17 cellular contexts compared by ENCODE assay signal in the genomic region with DNA sequence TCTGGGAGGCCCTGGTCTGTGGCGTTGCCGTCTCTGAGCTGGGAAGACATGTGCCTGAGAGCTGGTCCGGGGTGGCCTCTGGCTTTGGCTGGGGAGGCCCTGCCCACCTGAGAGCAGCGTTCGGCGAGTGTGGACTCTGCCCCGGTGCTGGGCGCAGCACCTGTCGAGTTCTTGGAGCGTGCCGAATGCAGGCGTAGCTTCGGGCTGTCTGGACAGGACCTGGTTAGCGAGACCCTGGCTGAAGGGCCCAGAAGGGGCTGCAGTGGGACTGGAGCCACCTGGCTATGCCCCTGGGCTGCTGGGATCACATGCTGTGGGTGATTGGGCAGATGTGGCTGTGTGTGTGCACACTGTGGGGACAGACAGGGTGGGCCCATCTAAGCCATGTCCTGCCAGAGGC. TPM values are rescaled to one million over a fixed set of nuclear protein-coding genes. Genes with fewer than 3 reads are reported as not detected.
DNase-seq lines count a peak whose midpoint lies in the region; ATAC-seq and TF ChIP-seq lines count a peak whose summit lies in the region.
"Had no signal": no experiment of that assay in that cellular context is flagged by ENCODE, and none has a peak within 500 bp of the region (broad histone marks: within the 10 kb centered on the region; RNA-seq: fewer than 3 reads in every experiment).

No MANE protein-coding gene starts in this region.

- peaks cover 100% of the 10 kb centered on the region for H3K4me1 ChIP-seq in left ventricle myocardium inferior
- H3K4me1 ChIP-seq in esophagus muscularis mucosa = peaks cover 100% of the 10 kb centered on the region in 4 donors
- peaks cover 89 to 100% of the 10 kb centered on the region in 2 experiments for H3K4me1 ChIP-seq in neutrophil (ENCODE audit: control insufficient read depth in 1 of 2, insufficient read depth in 1 of 2, low read depth in 1 of 2, low read length in 1 of 2)
- H3K4me1 ChIP-seq in upper lobe of left lung = peaks cover 90 to 98% (median 97%) of the 10 kb centered on the region in 4 donors

- no peaks in the 10 kb centered on the region for H3K9me3 ChIP-seq in left ventricle myocardium inferior (replicated peaks)
- H3K9me3 ChIP-seq in esophagus muscularis mucosa = no peaks in the 10 kb centered on the region
- no peaks in the 10 kb centered on the region for H3K9me3 ChIP-seq in neutrophil
- H3K9me3 ChIP-seq in upper lobe of left lung = no peaks in the 10 kb centered on the region
- H3K9me3 ChIP-seq: Caco-2, left lung had no signal

- no peak for TF ChIP-seq POLR2A in esophagus muscularis mucosa (IDR thresholded peaks at IDR 0.05; ENCODE audit: low read depth)
- TF ChIP-seq POLR2A in upper lobe of left lung (IDR thresholded peaks at IDR 0.05) = no peak

- no peak for TF ChIP-seq EP300 in esophagus muscularis mucosa (IDR thresholded peaks at IDR 0.05)
- no peak for TF ChIP-seq EP300 in upper lobe of left lung (IDR thresholded peaks at IDR 0.05)

- H3K27ac ChIP-seq in left ventricle myocardium inferior (replicated peaks) (peak overlapping the region; percentile 59), esophagus muscularis mucosa (replicated peaks in 1 of 4) (peak overlapping the region in 3 of 4 donors; percentile 4 to 37 (median 32)), neutrophil (peak overlapping the region; percentile 94), upper lobe of left lung (peak overlapping the region in 2 of 4 donors; percentile 21 to 94)

- TF ChIP-seq CTCF in left ventricle myocardium inferior (IDR thresholded peaks at IDR 0.05; ENCODE audit: borderline replicate concordance) (no peak), esophagus muscularis mucosa (IDR thresholded peaks at IDR 0.05) (no peak), neutrophil (IDR thresholded peaks at IDR 0.05) (no peak), upper lobe of left lung (IDR thresholded peaks at IDR 0.05) (no peak)

- H3K4me3 ChIP-seq in left ventricle myocardium inferior (no peak overlapping the region), esophagus muscularis mucosa (no peak overlapping the region), neutrophil (ENCODE audit: low read depth in 1 of 2, low read length in 1 of 2) (peak overlapping the region; percentile 54 to 65), upper lobe of left lung (no peak overlapping the region)
- H3K4me3 ChIP-seq: left lung had no signal

- no peak for DNase-seq in left ventricle myocardium inferior
- DNase-seq in left ventricle myocardium superior = no peak
- no peak for DNase-seq in esophagus muscularis mucosa (ENCODE audit: extremely low spot score)
- DNase-seq in upper lobe of left lung = no peak
- no peak for DNase-seq in cortex of kidney (lab: John Stamatoyannopoulos, UW)
- no peak for DNase-seq in NCI-H1930 (lab: John Stamatoyannopoulos, UW)
- DNase-seq: amniotic stem cell; Caco-2; caudate nucleus; EL; left lung; NCI-H1417 treated with DMSO at 0.1 percent for 48 hours; stimulated activated CD4-positive, alpha-beta T cell treated with anti-CD3 and anti-CD28 coated beads, Interleukin-12 subunit alpha, Interleukin-12 subunit beta, amount 100 ng/mL, for 4 hours; SW 1271 had no signal

- ATAC-seq in left ventricle myocardium superior = no peak
- no peak for ATAC-seq in upper lobe of left lung (ENCODE audit: low FRiP score in 2 of 2)
- no peak for ATAC-seq in HG03039 (IDR thresholded peaks at IDR 0.05; ENCODE audit: unreplicated experiment)
- ATAC-seq: HCT116, left lung had no signal

- H3K36me3 ChIP-seq in left ventricle myocardium inferior (no peaks in the 10 kb centered on the region), esophagus muscularis mucosa (no peaks in the 10 kb centered on the region), neutrophil (no peaks in the 10 kb centered on the region), upper lobe of left lung (no peaks in the 10 kb centered on the region)
- H3K36me3 ChIP-seq: left lung had no signal

- intact Hi-C loops in left ventricle myocardium inferior (cut with micrococcal nuclease) = no loop called here
- intact Hi-C loops in left ventricle myocardium superior (cut with micrococcal nuclease) = no loop called here
- intact Hi-C loops in esophagus muscularis mucosa (cut with DNase I) = no loop called here

- no peaks in the 10 kb centered on the region for H3K27me3 ChIP-seq in left ventricle myocardium inferior (ENCODE audit: low read depth)
- H3K27me3 ChIP-seq in esophagus muscularis mucosa = peaks cover 0 to 4% (median 0%) of the 10 kb centered on the region in 4 donors
- no peaks in the 10 kb centered on the region for H3K27me3 ChIP-seq in neutrophil
- no peaks in the 10 kb centered on the region for H3K27me3 ChIP-seq in upper lobe of left lung
- H3K27me3 ChIP-seq: left lung had no signal

- 79% methylated on average over 13 of the region's 14 CpGs for WGBS in esophagus muscularis mucosa
- 90 to 100% methylated on average over 5 to 6 of the region's 14 CpGs for WGBS in upper lobe of left lung, 2 donors

RNA-seq across cellular contexts. Expression of gene RXRA, which starts 56.5 kb away (rescaled TPM):
- 57.1 TPM for total RNA-seq in left ventricle myocardium inferior
- total RNA-seq in left ventricle myocardium superior = 90.8 TPM
- total RNA-seq in esophagus muscularis mucosa = 10 to 100 TPM; 46.4 to 81.0 (median 63.7) TPM
- total RNA-seq in upper lobe of left lung = 10 to 100 TPM; 43.8 to 92.7 (median 74.1) TPM

Comparison
In these comparisons a context has a peak if more than half of its experiments do, and no peak if none do; other contexts are left out.
1. H3K4me3 ChIP-seq: peak in neutrophil (2 of 2); none in left ventricle myocardium inferior (single experiment), esophagus muscularis mucosa (0 of 4) and upper lobe of left lung (0 of 4).